Comparison of ENCODE assay signal across 10 cellular contexts in genomic region chr3:22121068-22121706, GRCh38.
DNase-seq lines count a peak whose midpoint lies in the region; ATAC-seq, FAIRE-seq and TF ChIP-seq lines count a peak whose summit lies in the region.
"Had no signal": no experiment of that assay in that cellular context is flagged by ENCODE, and none has a peak within 500 bp of the region (broad histone marks: within the 10 kb centered on the region; RNA-seq: fewer than 3 reads in every experiment).

No MANE protein-coding gene starts in this region.

- H3K9me3 ChIP-seq in pancreas: no peaks in the 10 kb centered on the region

- ATAC-seq in HG02571 (IDR thresholded peaks at IDR 0.05; ENCODE audit: unreplicated experiment): peak; percentile 38
- ATAC-seq in HG03439 (IDR thresholded peaks at IDR 0.05; ENCODE audit: unreplicated experiment): peak; percentile 41
- peak; percentile 79 to 93 (median 82) for ATAC-seq in pancreas

- H3K27me3 ChIP-seq in pancreas: no peaks in the 10 kb centered on the region

- intact Hi-C loops in pancreas (cut with DNase I): no loop called here
- intact Hi-C loops in posterior cingulate gyrus (cut with DNase I): no loop called here

- peaks cover 0 to 9% (median 0%) of the 10 kb centered on the region in 3 donors for H3K4me1 ChIP-seq in pancreas

- no peaks in the 10 kb centered on the region for H3K36me3 ChIP-seq in pancreas
- H3K36me3 ChIP-seq: WERI-Rb-1 had no signal

- DNase-seq in GM19239 (ENCODE audit: insufficient read length, low spot score) (no peak), pancreas (no peak), OCI-M1 (lab: John Stamatoyannopoulos, UW) (no peak), hypothalamus (lab: John Stamatoyannopoulos, UW) (no peak), posterior cingulate gyrus (no peak)
- DNase-seq: WERI-Rb-1 had no signal

- WGBS in pancreas, 2 donors: 7 to 10% methylated on average over 5 of the region's 5 CpGs

- peak overlapping the region in 1 of 4 donors; percentile 2 for H3K27ac ChIP-seq in pancreas
- H3K27ac ChIP-seq: WERI-Rb-1 had no signal

- TF ChIP-seq CTCF in pancreas (IDR thresholded peaks at IDR 0.05): no peak

- FAIRE-seq in GM19239 (lab: Jason Lieb, UNC): peak; percentile 76
- FAIRE-seq in pancreas (lab: Jason Lieb, UNC): no peak
- FAIRE-seq: D721Med, urothelium cell line had no signal

- H3K4me3 ChIP-seq in pancreas: no peak overlapping the region
